ENCODE assay signal across 14 cellular contexts in genomic region chr17:47882695-47883588, GRCh38. TPM values are rescaled to one million over a fixed set of nuclear protein-coding genes. Genes with fewer than 3 reads are reported as not detected.
DNase-seq lines count a peak whose midpoint lies in the region; ATAC-seq, FAIRE-seq and TF ChIP-seq lines count a peak whose summit lies in the region.
"Had no signal": no experiment of that assay in that cellular context is flagged by ENCODE, and none has a peak within 500 bp of the region (broad histone marks: within the 10 kb centered on the region; RNA-seq: fewer than 3 reads in every experiment).

No MANE protein-coding gene starts in this region.

- no peak overlapping the region for H4K8ac ChIP-seq in neuronal stem cell (ENCODE audit: low read depth, low read length)

- POLR2A ChIA-PET in endothelial cell of umbilical vein (lab: Charles Lee) = no interaction called here

- no peak overlapping the region for H2BK15ac ChIP-seq in neuronal stem cell (ENCODE audit: low read length)

- BruUV-seq in endothelial cell of umbilical vein (replicated peaks; lab: Mats Ljungman, UMichigan) = no TSS peak

- peak in 3 of 4 donors; percentile 35 to 54 (median 39) for ATAC-seq in heart left ventricle

- no peak for FAIRE-seq in endothelial cell of umbilical vein (lab: Jason Lieb, UNC)
- FAIRE-seq: TTC549 had no signal

- no peak overlapping the region for H3K14ac ChIP-seq in neuronal stem cell (ENCODE audit: low read length)

- no peak overlapping the region for H3K4ac ChIP-seq in neuronal stem cell (ENCODE audit: low read length)

- no peak overlapping the region for H2BK5ac ChIP-seq in neuronal stem cell (ENCODE audit: low read length)

- H2AK5ac ChIP-seq in neuronal stem cell (ENCODE audit: low read depth, low read length) = peak overlapping the region; percentile 47

- H3K27me3 ChIP-seq in heart left ventricle (peaks cover 0 to 4% (median under 1%) of the 10 kb centered on the region in 9 donors), endothelial cell of umbilical vein (ENCODE audit: control insufficient read depth in 2 of 2, insufficient read depth in 2 of 2, low read length in 2 of 2) (peaks cover 3 to 6% of the 10 kb centered on the region in 2 experiments), neuronal stem cell (ENCODE audit: control insufficient read depth in 3 of 3, insufficient read depth in 3 of 3, low read depth in 1 of 3, low read length in 3 of 3) (peaks cover 0 to 71% (median 0%) of the 10 kb centered on the region in 3 experiments), vagina (no peaks in the 10 kb centered on the region)

- CTCF ChIA-PET in endothelial cell of umbilical vein (lab: Charles Lee) = interaction anchor here (0.9 to 4.6 kb wide), 8 partner anchors 12 to 42 kb away, joined by 3 to 35 read pairs (median 4); partner anchors contain the start of genes SCRN2, SP2 and SP6

- no peaks in the 10 kb centered on the region for H4K20me1 ChIP-seq in endothelial cell of umbilical vein (replicated peaks; ENCODE audit: control insufficient read depth, extremely low read depth, insufficient read depth, low read length)

- H3K4me3 ChIP-seq in heart left ventricle = peak overlapping the region in 1 of 12 donors; percentile 7
- H3K4me3 ChIP-seq in endothelial cell of umbilical vein (replicated peaks in 1 of 3; ENCODE audit: insufficient read depth in 1 of 3, low read depth in 1 of 3, low read length in 3 of 3) = no peak overlapping the region
- H3K4me3 ChIP-seq in neuronal stem cell (ENCODE audit: low read length in 2 of 2) = no peak overlapping the region
- peak overlapping the region; percentile 2 to 26 for H3K4me3 ChIP-seq in vagina
- H3K4me3 ChIP-seq: SK-N-MC had no signal

- H3K23ac ChIP-seq in neuronal stem cell (ENCODE audit: low read depth, low read length, poor library complexity) = peak overlapping the region; percentile 71

- TF ChIP-seq POLR2A in heart left ventricle (IDR thresholded peaks at IDR 0.05) (no peak), endothelial cell of umbilical vein (IDR thresholded peaks at IDR 0.05; ENCODE audit: low read depth, low read length) (no peak), vagina (IDR thresholded peaks at IDR 0.05) (no peak)

- H2BK120ac ChIP-seq in neuronal stem cell (ENCODE audit: low read depth, low read length) = no peak overlapping the region

- dilution Hi-C loops in endothelial cell of umbilical vein (cut with MboI; ENCODE audit: extremely low pct_ligation_motif_present, low sequenced_read_pairs) = no loop called here

- H3K4me2 ChIP-seq in endothelial cell of umbilical vein (ENCODE audit: insufficient read depth, low read length) (no peak overlapping the region), neuronal stem cell (ENCODE audit: insufficient read depth, low read length, poor library complexity, severe bottlenecking) (no peak overlapping the region)

- no peaks in the 10 kb centered on the region for H3K79me1 ChIP-seq in neuronal stem cell (ENCODE audit: low read depth, low read length)

- WGBS in heart left ventricle, 4 donors = 77 to 88% (median 84%) methylated on average over 9 of the region's 9 CpGs
- WGBS in neuronal stem cell (ENCODE audit: extremely low coverage in 2 of 2, insufficient read length in 2 of 2, insufficient replicate concordance in 1 of 2), 2 donors = no CpG with 5 or more reads among the region's 9 CpGs

- H2AFZ ChIP-seq in endothelial cell of umbilical vein (ENCODE audit: low read depth, low read length) = peak overlapping the region; percentile 71
- no peak overlapping the region for H2AFZ ChIP-seq in neuronal stem cell (ENCODE audit: low read length)

- H4K91ac ChIP-seq in neuronal stem cell (ENCODE audit: low read depth, low read length, poor library complexity) = no peak overlapping the region

- H3K9me3 ChIP-seq in heart left ventricle (no peaks in the 10 kb centered on the region), endothelial cell of umbilical vein (replicated peaks; ENCODE audit: control insufficient read depth, insufficient read depth, low read length) (no peaks in the 10 kb centered on the region), neuronal stem cell (replicated peaks in 1 of 2; ENCODE audit: control insufficient read depth in 2 of 2, insufficient read depth in 1 of 2, low read depth in 1 of 2, low read length in 2 of 2) (no peaks in the 10 kb centered on the region), vagina (no peaks in the 10 kb centered on the region)

- no peaks in the 10 kb centered on the region for H3K9me1 ChIP-seq in endothelial cell of umbilical vein (replicated peaks; ENCODE audit: control insufficient read depth, extremely low read depth, insufficient read depth, low read length)

- peaks cover 0 to 29% (median 3%) of the 10 kb centered on the region in 12 donors for H3K4me1 ChIP-seq in heart left ventricle
- peaks cover 7% of the 10 kb centered on the region for H3K4me1 ChIP-seq in endothelial cell of umbilical vein (ENCODE audit: control insufficient read depth, extremely low read depth, insufficient read depth, low read length)
- peaks cover 0 to 12% of the 10 kb centered on the region in 2 donors for H3K4me1 ChIP-seq in neuronal stem cell (ENCODE audit: control insufficient read depth in 2 of 2, insufficient read depth in 1 of 2, low read depth in 1 of 2, low read length in 2 of 2)
- peaks cover 34% of the 10 kb centered on the region for H3K4me1 ChIP-seq in vagina

- H3K79me2 ChIP-seq in endothelial cell of umbilical vein (ENCODE audit: control insufficient read depth, insufficient read depth, low read length) = no peaks in the 10 kb centered on the region

- H3K27ac ChIP-seq in heart left ventricle = peak overlapping the region in 6 of 12 donors; percentile 1 to 38 (median 32)
- no peak overlapping the region for H3K27ac ChIP-seq in endothelial cell of umbilical vein (ENCODE audit: insufficient read depth, low read depth, low read length)
- no peak overlapping the region for H3K27ac ChIP-seq in neuronal stem cell (replicated peaks; ENCODE audit: low read length)
- H3K27ac ChIP-seq in vagina = peak overlapping the region; percentile 24
- H3K27ac ChIP-seq in caudate nucleus (ENCODE audit: low read depth, low read length) = no peak overlapping the region
- H3K27ac ChIP-seq: SK-N-MC had no signal

- H3K18ac ChIP-seq in neuronal stem cell (ENCODE audit: low read length) = no peak overlapping the region

- no peak overlapping the region for H3K9ac ChIP-seq in endothelial cell of umbilical vein (replicated peaks; ENCODE audit: extremely low read depth, insufficient read depth, low read length)
- no peak overlapping the region for H3K9ac ChIP-seq in neuronal stem cell (ENCODE audit: low read depth, low read length, poor library complexity)

- TF ChIP-seq CTCF in heart left ventricle (IDR thresholded peaks at IDR 0.05) = no peak
- TF ChIP-seq CTCF in endothelial cell of umbilical vein (IDR thresholded peaks at IDR 0.05; ENCODE audit: extremely low read depth in 1 of 2, insufficient read depth in 1 of 2, low read depth in 1 of 2, low read length in 2 of 2) = no peak
- no peak for TF ChIP-seq CTCF in vagina (IDR thresholded peaks at IDR 0.05)

- H3K36me3 ChIP-seq in heart left ventricle (no peaks in the 10 kb centered on the region), endothelial cell of umbilical vein (ENCODE audit: control insufficient read depth in 2 of 2, extremely low read depth in 1 of 2, insufficient read depth in 2 of 2, low read length in 2 of 2) (no peaks in the 10 kb centered on the region), neuronal stem cell (replicated peaks in 1 of 2; ENCODE audit: control insufficient read depth in 2 of 2, insufficient read depth in 2 of 2, low read length in 2 of 2) (no peaks in the 10 kb centered on the region), vagina (no peaks in the 10 kb centered on the region)

- no peak overlapping the region for H2BK12ac ChIP-seq in neuronal stem cell (ENCODE audit: low read length)

- intact Hi-C loops in heart left ventricle (cut with DNase I) = loop anchor here in 1 of 10 donors (2.0 kb wide), 1 partner anchor 32 kb away; the partner anchor contains the start of gene SP6
- intact Hi-C loops in cardiac septum (cut with DNase I) = no loop called here
- intact Hi-C loops in endothelial cell of umbilical vein (cut with micrococcal nuclease) = no loop called here
- intact Hi-C loops in vagina (cut with DNase I) = no loop called here

- DNase-seq in heart left ventricle = peak in 1 of 5 donors; percentile 20
- no peak for DNase-seq in cardiac septum (ENCODE audit: low spot score)
- no peak for DNase-seq in endothelial cell of umbilical vein (ENCODE audit: low read depth, low spot score)
- DNase-seq in neuronal stem cell (ENCODE audit: low spot score) = no peak
- no peak for DNase-seq in vagina (ENCODE audit: extremely low spot score in 2 of 2)
- DNase-seq in DMS153 treated with DMSO at 0.1 percent for 48 hours (lab: John Stamatoyannopoulos, UW; ENCODE audit: unreplicated experiment) = no peak
- DNase-seq in caudate nucleus (lab: John Stamatoyannopoulos, UW) = no peak
- DNase-seq in HCEC 1CT = no peak
- DNase-seq: DMS53, NCI-H1092 treated with DMSO at 0.1 percent for 48 hours, NCI-H2227 treated with DMSO at 0.1 percent for 48 hours had no signal

RNA-seq across cellular contexts. Expression of gene SP2, which starts 13.1 kb away (rescaled TPM):
- total RNA-seq in heart left ventricle (10 to 100 TPM; 11.1 to 21.2 (median 16.7) TPM), cardiac septum (16.3 TPM), endothelial cell of umbilical vein (18.5 and 18.6 TPM in 2 replicates), vagina (11.3 TPM)
- polyA plus RNA-seq in heart left ventricle (10 to 100 TPM in 1 of 2 donors, 1 to 10 TPM in 1; 4.1 to 15.8 TPM), endothelial cell of umbilical vein (10.4 and 11.2 TPM in 2 replicates)
- polyA plus RNA-seq in endothelial cell of umbilical vein (2011; cell fraction: cytosol; rRNA removed) = 10.8 and 12.8 TPM in 2 replicates
- 16.3 and 18.0 TPM in 2 replicates for polyA plus RNA-seq in endothelial cell of umbilical vein (2011; cell fraction: nucleus; rRNA removed)
- 14.1 and 14.8 TPM in 2 replicates for polyA plus RNA-seq in endothelial cell of umbilical vein (2012)
- polyA minus RNA-seq in endothelial cell of umbilical vein = 5.3 and 5.4 TPM in 2 replicates
- 5.9 TPM for polyA minus RNA-seq in endothelial cell of umbilical vein (2011; cell fraction: cytosol; rRNA and poly(A)+ RNA removed)
- polyA minus RNA-seq in endothelial cell of umbilical vein (2011; cell fraction: nucleus; rRNA and poly(A)+ RNA removed) = 6.6 and 7.3 TPM in 2 replicates
- 26.7 TPM for polyA plus RNA-seq in neuronal stem cell (2013, experiment 1 of 2)
- polyA plus RNA-seq in neuronal stem cell (2013, experiment 2 of 2) = 27.6 TPM

RNA-seq across cellular contexts. Expression of gene SP6, which starts 32.0 kb away (rescaled TPM):
- under 1 TPM in 7 of 9 donors, not detected in 2; 0.12 to 0.88 (median 0.32) TPM for total RNA-seq in heart left ventricle
- polyA plus RNA-seq in heart left ventricle = 1 to 10 TPM in 1 of 2 donors, under 1 TPM in 1; 0.19 to 2.5 TPM
- 0.08 TPM for total RNA-seq in cardiac septum
- 0.90 and 1.3 TPM in 2 replicates for total RNA-seq in endothelial cell of umbilical vein
- polyA plus RNA-seq in endothelial cell of umbilical vein = 0.11 and 0.13 TPM in 2 replicates
- 0.06 TPM in 2 replicates for polyA plus RNA-seq in endothelial cell of umbilical vein (2011; cell fraction: cytosol; rRNA removed)
- 0.07 and 0.10 TPM in 2 replicates for polyA plus RNA-seq in endothelial cell of umbilical vein (2011; cell fraction: nucleus; rRNA removed)
- 0.29 and 0.35 TPM in 2 replicates for polyA plus RNA-seq in endothelial cell of umbilical vein (2012)
- polyA minus RNA-seq in endothelial cell of umbilical vein = 0.06 and 0.10 TPM in 2 replicates
- polyA minus RNA-seq in endothelial cell of umbilical vein (2011; cell fraction: cytosol; rRNA and poly(A)+ RNA removed) = 0.20 TPM
- 0.14 TPM in 1 of 2 replicates, not detected in the other for polyA minus RNA-seq in endothelial cell of umbilical vein (2011; cell fraction: nucleus; rRNA and poly(A)+ RNA removed)
- 0.24 TPM for polyA plus RNA-seq in neuronal stem cell (2013, experiment 1 of 2)
- polyA plus RNA-seq in neuronal stem cell (2013, experiment 2 of 2) = 0.26 TPM
- total RNA-seq in vagina = 3.9 TPM

RNA-seq across cellular contexts. Expression of gene SCRN2, which starts 41.9 kb away (rescaled TPM):
- total RNA-seq in heart left ventricle (10 to 100 TPM; 29.4 to 42.9 (median 33.9) TPM), cardiac septum (32.1 TPM), endothelial cell of umbilical vein (31.1 and 31.7 TPM in 2 replicates), vagina (33.1 TPM)
- polyA plus RNA-seq in heart left ventricle (10 to 100 TPM; 17.5 to 58.5 TPM), endothelial cell of umbilical vein (47.6 and 48.9 TPM in 2 replicates)
- polyA plus RNA-seq in endothelial cell of umbilical vein (2011; cell fraction: cytosol; rRNA removed) = 21.4 and 35.5 TPM in 2 replicates
- 151 and 171 TPM in 2 replicates for polyA plus RNA-seq in endothelial cell of umbilical vein (2011; cell fraction: nucleus; rRNA removed)
- 22.6 and 30.7 TPM in 2 replicates for polyA plus RNA-seq in endothelial cell of umbilical vein (2012)
- 18.8 and 32.5 TPM in 2 replicates for polyA minus RNA-seq in endothelial cell of umbilical vein
- polyA minus RNA-seq in endothelial cell of umbilical vein (2011; cell fraction: cytosol; rRNA and poly(A)+ RNA removed) = 12.2 TPM
- 24.3 and 24.7 TPM in 2 replicates for polyA minus RNA-seq in endothelial cell of umbilical vein (2011; cell fraction: nucleus; rRNA and poly(A)+ RNA removed)
- polyA plus RNA-seq in neuronal stem cell (2013, experiment 1 of 2) = 37.2 TPM
- polyA plus RNA-seq in neuronal stem cell (2013, experiment 2 of 2) = 36.3 TPM

RNA-seq across cellular contexts. Expression of gene LRRC46, which starts 51.5 kb away (rescaled TPM):
- total RNA-seq in heart left ventricle = under 1 TPM in 7 of 9 donors, not detected in 2; 0.22 to 0.44 (median 0.35) TPM
- polyA plus RNA-seq in heart left ventricle = under 1 TPM; 0.17 to 0.23 TPM
- total RNA-seq in cardiac septum = 0.27 TPM
- 0.42 TPM in 1 of 2 replicates, not detected in the other for total RNA-seq in endothelial cell of umbilical vein
- polyA plus RNA-seq in endothelial cell of umbilical vein = 0.13 and 0.36 TPM in 2 replicates
- polyA plus RNA-seq in endothelial cell of umbilical vein (2011; cell fraction: cytosol; rRNA removed) = 0.10 and 0.16 TPM in 2 replicates
- polyA plus RNA-seq in endothelial cell of umbilical vein (2011; cell fraction: nucleus; rRNA removed) = 0.38 and 0.56 TPM in 2 replicates
- polyA plus RNA-seq in endothelial cell of umbilical vein (2012) = 0.27 and 0.74 TPM in 2 replicates
- polyA minus RNA-seq in endothelial cell of umbilical vein = 0.53 TPM in 1 of 2 replicates, not detected in the other
- not detected for polyA minus RNA-seq in endothelial cell of umbilical vein (2011; cell fraction: cytosol; rRNA and poly(A)+ RNA removed)
- not detected in 2 replicates for polyA minus RNA-seq in endothelial cell of umbilical vein (2011; cell fraction: nucleus; rRNA and poly(A)+ RNA removed)
- 0.17 TPM for polyA plus RNA-seq in neuronal stem cell (2013, experiment 1 of 2)
- polyA plus RNA-seq in neuronal stem cell (2013, experiment 2 of 2) = 0.32 TPM
- not detected for total RNA-seq in vagina
- total RNA-seq: glomerular endothelial cell had no signal

RNA-seq across cellular contexts. Expression of gene MRPL10, which starts 51.6 kb away (rescaled TPM):
- total RNA-seq in heart left ventricle = 10 to 100 TPM; 45.8 to 79.2 (median 63.2) TPM
- polyA plus RNA-seq in heart left ventricle = 10 to 100 TPM; 43.8 to 64.5 TPM
- total RNA-seq in cardiac septum = 55.5 TPM
- 38.5 and 43.4 TPM in 2 replicates for total RNA-seq in endothelial cell of umbilical vein
- 84.0 and 88.1 TPM in 2 replicates for polyA plus RNA-seq in endothelial cell of umbilical vein
- 61.7 and 64.3 TPM in 2 replicates for polyA plus RNA-seq in endothelial cell of umbilical vein (2011; cell fraction: cytosol; rRNA removed)
- 28.5 and 31.6 TPM in 2 replicates for polyA plus RNA-seq in endothelial cell of umbilical vein (2011; cell fraction: nucleus; rRNA removed)
- 45.5 and 51.0 TPM in 2 replicates for polyA plus RNA-seq in endothelial cell of umbilical vein (2012)
- polyA minus RNA-seq in endothelial cell of umbilical vein = 64.0 and 68.7 TPM in 2 replicates
- 83.4 TPM for polyA minus RNA-seq in endothelial cell of umbilical vein (2011; cell fraction: cytosol; rRNA and poly(A)+ RNA removed)
- 8.4 and 12.2 TPM in 2 replicates for polyA minus RNA-seq in endothelial cell of umbilical vein (2011; cell fraction: nucleus; rRNA and poly(A)+ RNA removed)
- 80.5 TPM for polyA plus RNA-seq in neuronal stem cell (2013, experiment 1 of 2)
- 84.1 TPM for polyA plus RNA-seq in neuronal stem cell (2013, experiment 2 of 2)
- total RNA-seq in vagina = 21.4 TPM

Comparison
In these comparisons a context has a peak if more than half of its experiments do, and no peak if none do; other contexts are left out.
1. H3K4me3 ChIP-seq: peak in vagina (2 of 2); none in endothelial cell of umbilical vein (0 of 3) and neuronal stem cell (0 of 2).